Comparison of ENCODE assay signal across 1 cellular context in the genomic region with DNA sequence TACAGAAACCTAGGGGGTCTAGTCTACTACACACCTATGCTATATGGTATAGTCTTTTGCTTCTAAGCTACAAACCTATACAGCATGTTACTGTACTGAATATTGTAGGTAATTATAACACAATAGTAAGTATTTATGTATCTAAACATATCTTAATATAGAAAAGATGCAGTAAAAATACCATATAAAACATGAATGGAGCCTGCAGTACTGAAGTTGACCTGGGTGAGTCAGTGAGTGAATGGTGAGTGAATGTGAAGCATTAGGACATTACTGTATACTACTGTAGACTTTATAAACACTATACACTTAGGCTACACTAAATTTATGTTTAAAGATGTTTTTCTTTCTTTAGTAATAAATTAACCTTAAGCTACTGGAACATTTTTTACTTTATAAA.
TF ChIP-seq lines count a peak whose summit lies in the region.

No MANE protein-coding gene starts in this region.

TF ChIP-seq in K562, 482 proteins besides CTCF, POLR2A, EP300 and RAD21:
- TF ChIP-seq NR1H2 (CRISPR knock-in tag; IDR thresholded peaks at IDR 0.05) (no peak), HCFC1 (IDR thresholded peaks at IDR 0.05; ENCODE audit: low read depth, low read length) (no peak), ZKSCAN8 (CRISPR knock-in tag; IDR thresholded peaks at IDR 0.05) (no peak)
TF ChIP-seq in K562: peak in this region for 0.
